Comparison of ENCODE assay signal across 14 cellular contexts in genomic region chr7:45583296-45583695, GRCh38. TPM values are rescaled to one million over a fixed set of nuclear protein-coding genes. Genes with fewer than 3 reads are reported as not detected.
DNase-seq lines count a peak whose midpoint lies in the region; ATAC-seq, FAIRE-seq and TF ChIP-seq lines count a peak whose summit lies in the region.
"Had no signal": no experiment of that assay in that cellular context is flagged by ENCODE, and none has a peak within 500 bp of the region (broad histone marks: within the 10 kb centered on the region; RNA-seq: fewer than 3 reads in every experiment).

No MANE protein-coding gene starts in this region.

- H4K91ac ChIP-seq in H1 (replicated peaks; ENCODE audit: insufficient read length, low read length) (peak overlapping the region; percentile 78), neuronal stem cell (ENCODE audit: low read depth, low read length, poor library complexity) (no peak overlapping the region)

- ATAC-seq in GM21825 (IDR thresholded peaks at IDR 0.05; ENCODE audit: unreplicated experiment): no peak

- no peak for TF ChIP-seq CTCF in H1 (IDR thresholded peaks at IDR 0.05; ENCODE audit: control extremely low read depth in 1 of 3, insufficient read depth in 1 of 3, low read depth in 1 of 3, low read length in 3 of 3)

- H4K8ac ChIP-seq in H1 (ENCODE audit: extremely low read depth, insufficient read depth, low read length): no peak overlapping the region
- H4K8ac ChIP-seq in neuronal stem cell (ENCODE audit: low read depth, low read length): no peak overlapping the region

- no peak for FAIRE-seq in H1 (lab: Jason Lieb, UNC)

- 87% methylated on average over 2 of the region's 2 CpGs; no CpG with 5 or more reads in 1 of the 2 experiments for WGBS in H1 (ENCODE audit: extremely low coverage in 1 of 2, insufficient coverage in 1 of 2, insufficient read length in 1 of 2, insufficient replicate concordance in 2 of 2, low coverage in 1 of 2, low lambda C conversion rate in 2 of 2, missing lambda C conversion rate in 1 of 2), 2 experiments
- no CpG with 5 or more reads among the region's 2 CpGs for WGBS in neuronal stem cell (ENCODE audit: extremely low coverage in 2 of 2, insufficient read length in 2 of 2, insufficient replicate concordance in 1 of 2), 2 donors

- H3K4me1 ChIP-seq in BLaER1 treated with 17β-estradiol and CSF1 and Interleukin-3, amounts not matched to agents 10 nM and 100 nM: peaks cover 0 to 41% (median 23%) of the 10 kb centered on the region in 10 experiments; a peak in 16 of 20 replicates
- peaks cover 13 to 39% (median 28%) of the 10 kb centered on the region in 4 experiments for H3K4me1 ChIP-seq in H1 (replicated peaks in 1 of 4; ENCODE audit: control insufficient read depth in 3 of 4, insufficient read depth in 4 of 4, low read length in 3 of 4)
- peaks cover 5 to 20% of the 10 kb centered on the region in 2 donors for H3K4me1 ChIP-seq in neuronal stem cell (ENCODE audit: control insufficient read depth in 2 of 2, insufficient read depth in 1 of 2, low read depth in 1 of 2, low read length in 2 of 2)
- H3K4me1 ChIP-seq: HAP-1, SJCRH30 had no signal

- H3K9me3 ChIP-seq in BLaER1 treated with 17β-estradiol and CSF1 and Interleukin-3, amounts not matched to agents 10 nM and 100 nM (replicated peaks in 1 of 11): no peaks in the 10 kb centered on the region
- H3K9me3 ChIP-seq in H1 (ENCODE audit: insufficient read depth in 2 of 2, low read depth in 1 of 2, low read length in 1 of 2) (no peaks in the 10 kb centered on the region), neuronal stem cell (replicated peaks in 1 of 2; ENCODE audit: control insufficient read depth in 2 of 2, insufficient read depth in 1 of 2, low read depth in 1 of 2, low read length in 2 of 2) (no peaks in the 10 kb centered on the region)
- H3K9me3 ChIP-seq: HAP-1, SJCRH30 had no signal

- H3K79me2 ChIP-seq in H1 (ENCODE audit: control insufficient read depth in 1 of 2, insufficient read depth in 2 of 2, low read length in 2 of 2): peaks cover 0 to 42% of the 10 kb centered on the region in 2 experiments; a peak in 2 of 4 replicates

- peak overlapping the region; percentile 85; the same call in 1 of the 2 replicates for H2BK15ac ChIP-seq in H1 (ENCODE audit: low read length)
- no peak overlapping the region for H2BK15ac ChIP-seq in neuronal stem cell (ENCODE audit: low read length)

- no peak for TF ChIP-seq POLR2A in H1 (IDR thresholded peaks at IDR 0.05; ENCODE audit: control extremely low read depth in 1 of 2, low read depth in 2 of 2, low read length in 2 of 2)

- peaks cover 11% of the 10 kb centered on the region for H3K79me1 ChIP-seq in H1 (ENCODE audit: low read depth, low read length)
- no peaks in the 10 kb centered on the region for H3K79me1 ChIP-seq in neuronal stem cell (ENCODE audit: low read depth, low read length)

- H3K4ac ChIP-seq in H1 (replicated peaks; ENCODE audit: insufficient read length, low read depth, low read length) (peak overlapping the region; percentile 96), neuronal stem cell (ENCODE audit: low read length) (no peak overlapping the region)

- no peaks in the 10 kb centered on the region for H3K36me3 ChIP-seq in BLaER1 treated with 17β-estradiol and CSF1 and Interleukin-3, amounts not matched to agents 10 nM and 100 nM
- H3K36me3 ChIP-seq in H1 (ENCODE audit: control insufficient read depth in 2 of 4, insufficient read depth in 4 of 4, low read length in 3 of 4): no peaks in the 10 kb centered on the region
- no peaks in the 10 kb centered on the region for H3K36me3 ChIP-seq in neuronal stem cell (replicated peaks in 1 of 2; ENCODE audit: control insufficient read depth in 2 of 2, insufficient read depth in 2 of 2, low read length in 2 of 2)
- H3K36me3 ChIP-seq: HAP-1, SJCRH30 had no signal

- CTCF ChIA-PET in H1 (lab: Charles Lee; ENCODE audit: partially characterized antibody): interaction anchor here (0.6 to 1.7 kb wide), 5 partner anchors 15 to 175 kb away, joined by 3 to 7 read pairs (median 6); no protein-coding TSS in a partner anchor

- H3K4me3 ChIP-seq in BLaER1 treated with 17β-estradiol and CSF1 and Interleukin-3, amounts not matched to agents 10 nM and 100 nM: no peak overlapping the region
- no peak overlapping the region for H3K4me3 ChIP-seq in H1 (ENCODE audit: extremely low read depth in 1 of 4, insufficient read depth in 2 of 4, low read depth in 3 of 4, low read length in 4 of 4)
- H3K4me3 ChIP-seq in neuronal stem cell (ENCODE audit: low read length in 2 of 2): peak overlapping the region in 1 of 2 donors; percentile 57
- H3K4me3 ChIP-seq: HAP-1, SJCRH30 had no signal

- H3K4me2 ChIP-seq in BLaER1 treated with 17β-estradiol and CSF1 and Interleukin-3, amounts not matched to agents 10 nM and 100 nM: peak overlapping the region in 8 of 11 experiments; percentile 22 to 70 (median 57); a peak in 15 of 22 replicates
- H3K4me2 ChIP-seq in H1 (ENCODE audit: insufficient read depth in 1 of 2, low read depth in 2 of 2, low read length in 2 of 2) (peak overlapping the region; percentile 46 to 56), neuronal stem cell (ENCODE audit: insufficient read depth, low read length, poor library complexity, severe bottlenecking) (no peak overlapping the region)

- no peak for TF ChIP-seq EP300 in H1 (IDR thresholded peaks at IDR 0.05; ENCODE audit: borderline replicate concordance in 1 of 2, low read depth in 2 of 2, low read length in 2 of 2)

- peak overlapping the region; percentile 63 for H2BK20ac ChIP-seq in H1 (ENCODE audit: low read length)

- no peaks in the 10 kb centered on the region for H3K27me3 ChIP-seq in BLaER1 treated with 17β-estradiol and CSF1 and Interleukin-3, amounts not matched to agents 10 nM and 100 nM
- H3K27me3 ChIP-seq in H1 (replicated peaks in 1 of 4; ENCODE audit: control insufficient read depth in 3 of 4, extremely low read depth in 1 of 4, insufficient read depth in 3 of 4, low read length in 3 of 4) (no peaks in the 10 kb centered on the region), neuronal stem cell (ENCODE audit: control insufficient read depth in 3 of 3, insufficient read depth in 3 of 3, low read depth in 1 of 3, low read length in 3 of 3) (no peaks in the 10 kb centered on the region)

- H4K20me1 ChIP-seq in BLaER1 treated with 17β-estradiol and CSF1 and Interleukin-3, amounts not matched to agents 10 nM and 100 nM: no peaks in the 10 kb centered on the region; a peak in 1 of 22 replicates
- peaks cover 2 to 12% of the 10 kb centered on the region in 2 experiments for H4K20me1 ChIP-seq in H1 (replicated peaks in 1 of 2; ENCODE audit: control insufficient read depth in 1 of 2, insufficient read depth in 2 of 2, low read length in 2 of 2)

- peak overlapping the region; percentile 95; the same call in 1 of the 2 replicates for H2BK12ac ChIP-seq in H1 (ENCODE audit: low read depth, low read length)
- H2BK12ac ChIP-seq in neuronal stem cell (ENCODE audit: low read length): no peak overlapping the region

- no peak overlapping the region for H3K9ac ChIP-seq in BLaER1 treated with 17β-estradiol and CSF1 and Interleukin-3, amounts not matched to agents 10 nM and 100 nM
- no peak overlapping the region for H3K9ac ChIP-seq in H1 (replicated peaks in 1 of 4; ENCODE audit: extremely low read depth in 1 of 4, low read depth in 3 of 4, low read length in 3 of 4)
- H3K9ac ChIP-seq in neuronal stem cell (ENCODE audit: low read depth, low read length, poor library complexity): no peak overlapping the region

- POLR2A ChIA-PET in H1 (lab: Charles Lee; ENCODE audit: partially characterized antibody): interaction anchor here (0.7 to 1.3 kb wide), 3 partner anchors 11 to 19 kb away, joined by 3 to 5 read pairs (median 4); no protein-coding TSS in a partner anchor

- no peak overlapping the region for H4K5ac ChIP-seq in H1 (ENCODE audit: insufficient read length, low read depth, low read length)

- no peak for TF ChIP-seq RAD21 in H1 (IDR thresholded peaks at IDR 0.05 in 1 of 2, conservative IDR thresholded peaks at IDR 0.05 in 1 of 2; ENCODE audit: low read depth in 2 of 2, low read length in 2 of 2)

- H3K27ac ChIP-seq in BLaER1 treated with 17β-estradiol and CSF1 and Interleukin-3, amounts not matched to agents 10 nM and 100 nM: no peak overlapping the region
- H3K27ac ChIP-seq in H1 (ENCODE audit: low read depth, low read length) (no peak overlapping the region), neuronal stem cell (replicated peaks; ENCODE audit: low read length) (no peak overlapping the region)
- H3K27ac ChIP-seq: SJCRH30 had no signal

- no peak overlapping the region for H3K56ac ChIP-seq in H1 (replicated peaks; ENCODE audit: insufficient read length, low read depth, low read length)

- H3K23ac ChIP-seq in H1 (ENCODE audit: insufficient read length) (no peak overlapping the region), neuronal stem cell (ENCODE audit: low read depth, low read length, poor library complexity) (no peak overlapping the region)

- H2BK120ac ChIP-seq in H1 (replicated peaks; ENCODE audit: low read depth, low read length) (peak overlapping the region; percentile 81), neuronal stem cell (ENCODE audit: low read depth, low read length) (no peak overlapping the region)

- peak overlapping the region; percentile 65; the same call in 1 of the 2 replicates for H2AK5ac ChIP-seq in H1 (ENCODE audit: low read depth, low read length)
- H2AK5ac ChIP-seq in neuronal stem cell (ENCODE audit: low read depth, low read length): no peak overlapping the region

- DNase-seq in DMS79 treated with DMSO at 0.1 percent for 48 hours (lab: John Stamatoyannopoulos, UW) (peak; percentile 64), H1 (ENCODE audit: low read depth in 1 of 2, low spot score in 2 of 2) (no peak), neuronal stem cell (ENCODE audit: low spot score) (no peak), T-helper 1 cell (no peak)
- no peak for DNase-seq in stimulated activated CD4-positive, alpha-beta T cell treated with anti-CD3 and anti-CD28 coated beads, Interleukin-4, amount 100 ng/mL, for 24 hours
- DNase-seq: CD8-positive, alpha-beta memory T cell; DMS 273 treated with DMSO at 0.1 percent for 48 hours; Kasumi-1; NCI-H187 treated with DMSO at 0.1 percent for 48 hours; NCI-H510A treated with DMSO at 0.1 percent for 48 hours; SJCRH30 had no signal

- no peak overlapping the region for H2AFZ ChIP-seq in H1 (ENCODE audit: low read length)
- H2AFZ ChIP-seq in neuronal stem cell (ENCODE audit: low read length): no peak overlapping the region

- H3K14ac ChIP-seq in H1 (ENCODE audit: insufficient read length) (no peak overlapping the region), neuronal stem cell (ENCODE audit: low read length) (peak overlapping the region; percentile 10)

- H3K18ac ChIP-seq in H1 (ENCODE audit: extremely low read depth, low read length) (peak overlapping the region; percentile 96), neuronal stem cell (ENCODE audit: low read length) (peak overlapping the region; percentile 6)

- H2BK5ac ChIP-seq in H1 (ENCODE audit: low read depth, low read length): peak overlapping the region; percentile 74
- H2BK5ac ChIP-seq in neuronal stem cell (ENCODE audit: low read length): no peak overlapping the region

- H3K23me2 ChIP-seq in H1 (ENCODE audit: low read depth, low read length): peaks cover 3% of the 10 kb centered on the region; the same call in 1 of the 2 replicates

RNA-seq across cellular contexts. Expression of gene ADCY1, which starts 9.1 kb away (rescaled TPM):
- total RNA-seq in H1 (2021; fragmentation: NEBNext Ultra II Directional; extraction: Animal tissue kit (Norgen Biotek cat#: 25700)): 25.9 and 26.9 TPM in 2 replicates
- 7.9 and 11.8 TPM in 2 replicates for polyA plus RNA-seq in H1 (2011; rRNA removed)
- 10.0 TPM for polyA plus RNA-seq in H1 (2011; cell fraction: cytosol; rRNA removed)
- polyA plus RNA-seq in H1 (2011; cell fraction: nucleus; rRNA removed): 19.8 TPM
- polyA plus RNA-seq in H1 (2012, experiment 1 of 2): 10.6 to 12.4 TPM (median 11.8 TPM) in 4 replicates
- 5.5 TPM for polyA plus RNA-seq in H1 (2012, experiment 2 of 2)
- 13.8 TPM for polyA plus RNA-seq in H1 (2013, experiment 1 of 2)
- 13.3 TPM for polyA plus RNA-seq in H1 (2013, experiment 2 of 2)
- 40.6 and 43.2 TPM in 2 replicates for polyA minus RNA-seq in H1 (2011; rRNA and poly(A)+ RNA removed)
- 14.8 TPM for polyA minus RNA-seq in H1 (2011; cell fraction: cytosol; rRNA and poly(A)+ RNA removed)
- 21.8 TPM for polyA minus RNA-seq in H1 (2011; cell fraction: nucleus; rRNA and poly(A)+ RNA removed)
- polyA plus RNA-seq in neuronal stem cell (2013, experiment 1 of 2): 5.1 TPM
- polyA plus RNA-seq in neuronal stem cell (2013, experiment 2 of 2): 4.8 TPM
- total RNA-seq: SJCRH30 had no signal
- polyA plus RNA-seq: CD8-positive, alpha-beta memory T cell had no signal
